In the genomic region with DNA sequence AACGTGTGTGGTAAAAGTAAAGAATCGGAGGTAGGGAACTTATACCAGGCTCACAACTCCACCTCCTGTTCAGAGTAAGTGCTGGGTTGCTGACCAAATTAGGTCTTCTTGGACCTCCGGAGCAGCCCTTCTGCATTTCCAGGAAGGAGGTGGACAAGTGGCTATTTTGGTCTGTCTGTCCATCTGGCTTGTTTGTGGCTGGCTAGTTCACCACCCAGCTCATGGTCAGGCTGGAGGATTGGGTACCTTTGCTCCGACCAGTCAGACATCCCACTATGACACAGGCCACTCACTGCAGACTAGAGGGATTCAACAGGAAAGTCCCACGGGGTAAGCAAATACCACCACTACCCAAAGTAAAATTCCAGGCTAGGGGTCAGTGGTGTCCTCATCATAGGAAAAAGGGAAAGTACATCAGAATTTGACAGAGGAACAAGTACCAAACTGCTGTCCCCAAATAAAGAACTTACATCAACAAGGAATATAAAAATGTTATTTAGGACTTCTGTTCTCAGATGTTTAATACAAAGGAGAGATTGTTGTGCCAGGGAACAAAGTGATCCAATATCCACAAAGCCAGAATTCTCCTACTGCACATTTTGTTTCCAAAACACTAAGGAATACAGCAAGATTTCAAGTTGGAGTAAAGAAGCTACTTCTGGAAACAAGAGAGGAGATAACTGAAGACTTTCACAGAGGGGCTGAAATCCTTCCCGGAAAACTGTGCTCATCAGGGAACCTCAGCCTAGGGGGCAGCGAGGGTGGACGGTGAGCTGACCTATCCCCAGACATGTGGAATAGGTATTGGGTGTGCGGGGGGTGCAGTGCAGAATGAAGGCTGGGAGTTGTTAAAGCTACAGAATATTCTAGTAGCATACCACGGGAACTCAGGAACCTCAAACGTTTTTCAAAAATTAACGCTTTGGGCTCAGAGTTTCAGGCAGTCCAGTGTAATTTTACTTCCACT, we compare ENCODE assay signal across 13 cellular contexts. TPM values are rescaled to one million over a fixed set of nuclear protein-coding genes. Genes with fewer than 3 reads are reported as not detected.
DNase-seq lines count a peak whose midpoint lies in the region; ATAC-seq, FAIRE-seq and TF ChIP-seq lines count a peak whose summit lies in the region.
"Had no signal": no experiment of that assay in that cellular context is flagged by ENCODE, and none has a peak within 500 bp of the region (broad histone marks: within the 10 kb centered on the region; RNA-seq: fewer than 3 reads in every experiment).

No MANE protein-coding gene starts in this region.

- no peaks in the 10 kb centered on the region for H3K27me3 ChIP-seq in MG63
- H3K27me3 ChIP-seq: BE2C, cardiac muscle cell had no signal

- no peak for DNase-seq in GM12891 (ENCODE audit: insufficient read length, low spot score)
- peak; percentile 25 for DNase-seq in cerebellar cortex (ENCODE audit: low spot score)
- no peak for DNase-seq in memory B cell (ENCODE audit: low spot score in 2 of 2)
- no peak for DNase-seq in stimulated activated effector memory CD8-positive, alpha-beta T cell treated with anti-CD3 and anti-CD28 coated beads, Interleukin-12 subunit alpha, Interleukin-12 subunit beta, amount 100 ng/mL, for 72 hours (ENCODE audit: low spot score in 2 of 2)
- no peak for DNase-seq in lower leg skin (ENCODE audit: low spot score in 2 of 2)
- DNase-seq in stimulated activated CD4-positive, alpha-beta T cell treated with anti-CD3 and anti-CD28 coated beads, Interleukin-2, amount 100 ng/mL, for 24 hours: no peak
- no peak for DNase-seq in MG63
- DNase-seq: activated T-cell treated with anti-CD3 and anti-CD28 coated beads, Interleukin-2, amount 50 U/mL, for 4 hours; BE2C; NCI-H446 had no signal

- H3K27ac Mint-ChIP-seq in memory B cell: peak overlapping the region; percentile 57
- peak overlapping the region; percentile 37 for H3K27ac Mint-ChIP-seq in stimulated activated effector memory CD8-positive, alpha-beta T cell treated with anti-CD3 and anti-CD28 coated beads, Interleukin-12 subunit alpha, Interleukin-12 subunit beta, amount 100 ng/mL, for 72 hours

- FAIRE-seq in GM12891 (lab: Jason Lieb, UNC): peak; percentile 51
- FAIRE-seq: islet of Langerhans had no signal

- ATAC-seq in memory B cell (ENCODE audit: low read depth): no peak
- no peak for ATAC-seq in stimulated activated effector memory CD8-positive, alpha-beta T cell treated with anti-CD3 and anti-CD28 coated beads, Interleukin-12 subunit alpha, Interleukin-12 subunit beta, amount 100 ng/mL, for 72 hours
- no peak for ATAC-seq in GM19023 (IDR thresholded peaks at IDR 0.05; ENCODE audit: unreplicated experiment)
- ATAC-seq: activated T-cell treated with anti-CD3 and anti-CD28 coated beads, Interleukin-2, amount 50 U/mL, for 4 hours had no signal

- H3K36me3 Mint-ChIP-seq in memory B cell: peaks cover 21% of the 10 kb centered on the region
- H3K36me3 Mint-ChIP-seq in stimulated activated effector memory CD8-positive, alpha-beta T cell treated with anti-CD3 and anti-CD28 coated beads, Interleukin-12 subunit alpha, Interleukin-12 subunit beta, amount 100 ng/mL, for 72 hours: no peaks in the 10 kb centered on the region

- no peak overlapping the region for H3K4me3 Mint-ChIP-seq in memory B cell
- no peak overlapping the region for H3K4me3 Mint-ChIP-seq in stimulated activated effector memory CD8-positive, alpha-beta T cell treated with anti-CD3 and anti-CD28 coated beads, Interleukin-12 subunit alpha, Interleukin-12 subunit beta, amount 100 ng/mL, for 72 hours
- H3K4me3 Mint-ChIP-seq: activated T-cell treated with anti-CD3 and anti-CD28 coated beads, Interleukin-2, amount 50 U/mL, for 4 hours had no signal

- no peaks in the 10 kb centered on the region for H3K27me3 Mint-ChIP-seq in memory B cell

- H3K4me1 Mint-ChIP-seq in memory B cell: peaks cover 57% of the 10 kb centered on the region
- H3K4me1 Mint-ChIP-seq in stimulated activated effector memory CD8-positive, alpha-beta T cell treated with anti-CD3 and anti-CD28 coated beads, Interleukin-12 subunit alpha, Interleukin-12 subunit beta, amount 100 ng/mL, for 72 hours: peaks cover 82% of the 10 kb centered on the region

- no peaks in the 10 kb centered on the region for H3K9me3 Mint-ChIP-seq in memory B cell
- no peaks in the 10 kb centered on the region for H3K9me3 Mint-ChIP-seq in stimulated activated effector memory CD8-positive, alpha-beta T cell treated with anti-CD3 and anti-CD28 coated beads, Interleukin-12 subunit alpha, Interleukin-12 subunit beta, amount 100 ng/mL, for 72 hours
- H3K9me3 Mint-ChIP-seq: activated T-cell treated with anti-CD3 and anti-CD28 coated beads, Interleukin-2, amount 50 U/mL, for 4 hours had no signal

- TF ChIP-seq CTCF in lower leg skin (IDR thresholded peaks at IDR 0.05): no peak

- 46 to 49% methylated on average over 12 of the region's 12 CpGs for WGBS in lower leg skin, 2 donors

- no peak overlapping the region for H3K4me3 ChIP-seq in lower leg skin (ENCODE audit: low read depth, poor library complexity, severe bottlenecking)
- no peak overlapping the region for H3K4me3 ChIP-seq in MG63
- H3K4me3 ChIP-seq: cardiac muscle cell had no signal

- H3K36me3 ChIP-seq in MG63: no peaks in the 10 kb centered on the region
- H3K36me3 ChIP-seq: BE2C, cardiac muscle cell had no signal

- intact Hi-C loops in lower leg skin (cut with DNase I; ENCODE audit: low total_unique reads): no loop called here

- TF ChIP-seq POLR2A in GM12891 (IDR thresholded peaks at IDR 0.05; ENCODE audit: low read depth, low read length) (no peak), lower leg skin (IDR thresholded peaks at IDR 0.05) (no peak)

- no peaks in the 10 kb centered on the region for H3K9me3 ChIP-seq in MG63
- H3K9me3 ChIP-seq: BE2C had no signal

TF ChIP-seq in GM12891, 5 proteins besides CTCF, POLR2A, EP300 and RAD21:
- TF ChIP-seq POU2F2 (IDR thresholded peaks at IDR 0.05; ENCODE audit: low read depth, low read length) (no peak), SPI1 (IDR thresholded peaks at IDR 0.05; ENCODE audit: low read depth, low read length) (no peak), POLR2AphosphoS5 (IDR thresholded peaks at IDR 0.05; ENCODE audit: low read depth, low read length) (no peak), PAX5 (IDR thresholded peaks at IDR 0.05; ENCODE audit: insufficient read depth, low read length, severe bottlenecking) (no peak), TAF1 (IDR thresholded peaks at IDR 0.05; ENCODE audit: low read depth, low read length) (no peak)
TF ChIP-seq in GM12891: peak in this region for 0.

RNA-seq across cellular contexts. Expression of gene BCL2, which starts 56.9 kb away (rescaled TPM):
- 25.4 TPM for polyA plus RNA-seq in GM12891 (2012; ENCODE audit: low read depth, missing spikeins)
- total RNA-seq in lower leg skin: 10 to 100 TPM; 12.8 to 21.7 (median 18.2) TPM
- 3.0 and 5.4 TPM in 2 replicates for total RNA-seq in MG63 (2014; rRNA removed; shearing (Covaris generic); ENCODE audit: low replicate concordance)
